In genomic region chr6:106746660-106747059, GRCh38 we compare ENCODE assay signal across 10 cellular contexts.
DNase-seq lines count a peak whose midpoint lies in the region; ATAC-seq and TF ChIP-seq lines count a peak whose summit lies in the region.
"Had no signal": no experiment of that assay in that cellular context is flagged by ENCODE, and none has a peak within 500 bp of the region (broad histone marks: within the 10 kb centered on the region; RNA-seq: fewer than 3 reads in every experiment).

No MANE protein-coding gene starts in this region.

- no peak for ATAC-seq in HG03378 (IDR thresholded peaks at IDR 0.05; ENCODE audit: unreplicated experiment)

- no peak overlapping the region for H3K4me3 ChIP-seq in fibroblast of mammary gland (ENCODE audit: control insufficient read depth, low read depth, low read length)

- no peak overlapping the region for H3K27ac ChIP-seq in caudate nucleus (ENCODE audit: low read depth, low read length)

- DNase-seq in NCI-H187 treated with DMSO at 0.1 percent for 48 hours (lab: John Stamatoyannopoulos, UW) (peak; percentile 54), NCI-H187 (lab: John Stamatoyannopoulos, UW) (no peak), NCI-H748 treated with DMSO at 0.1 percent for 48 hours (lab: John Stamatoyannopoulos, UW) (peak; percentile 59), fibroblast of mammary gland (ENCODE audit: low read depth) (peak; percentile 7), stromal cell of bone marrow (ENCODE audit: low read depth) (peak; percentile 64), caudate nucleus (lab: John Stamatoyannopoulos, UW) (no peak), NOMO-1 treated with dmso at 0.1 percent for 144 hours (lab: John Stamatoyannopoulos, UW; ENCODE audit: unreplicated experiment) (no peak)
- DNase-seq: activated naive CD8-positive, alpha-beta T cell treated with anti-CD3 and anti-CD28 coated beads, Interleukin-2, amount 10 ng/mL, durations not matched to agents 7 days and 5 days; occipital lobe had no signal

- TF ChIP-seq CTCF in fibroblast of mammary gland (conservative IDR thresholded peaks at IDR 0.05; ENCODE audit: control insufficient read depth, insufficient read depth, low read depth, low read length), result no peak

Comparison
In these comparisons a context has a peak if more than half of its experiments do, and no peak if none do; other contexts are left out.
1. DNase-seq: peak in NCI-H187 treated with DMSO at 0.1 percent for 48 hours (single experiment), NCI-H748 treated with DMSO at 0.1 percent for 48 hours (single experiment), fibroblast of mammary gland (single experiment) and stromal cell of bone marrow (single experiment); none in NCI-H187 (0 of 2), caudate nucleus (0 of 61) and NOMO-1 treated with dmso at 0.1 percent for 144 hours (single experiment).